ENCODE assay signal across 11 cellular contexts in genomic region chr10:54653518-54653917, GRCh38.
"Had no signal": no experiment of that assay in that cellular context is flagged by ENCODE, and none has a peak within 500 bp of the region (broad histone marks: within the 10 kb centered on the region; RNA-seq: fewer than 3 reads in every experiment).

No MANE protein-coding gene starts in this region.

- H3K4me1 ChIP-seq: HAP-1 had no signal

- H3K9me3 ChIP-seq: HAP-1 had no signal

- FAIRE-seq: H1, H54 had no signal

- H3K4me2 ChIP-seq: GM23338 had no signal

- H3K9me3 Mint-ChIP-seq: GM23338, H9 had no signal

- H2AFZ ChIP-seq: GM23248, GM23338 had no signal

- H3K4me3 ChIP-seq: GM23248, GM23338, HAP-1 had no signal

- H3K27ac Mint-ChIP-seq: GM23338, H9, HFFc6 had no signal

- H3K4me3 Mint-ChIP-seq: GM23338, H9, HFFc6 had no signal

- H3K9ac ChIP-seq: GM23248 had no signal

- H3K36me3 ChIP-seq: HAP-1 had no signal

- H3K27ac ChIP-seq: GM23248 had no signal

- ATAC-seq: GM23338, HCT116 had no signal

- DNase-seq: GM23248, GOT3, H7, H9, HCEC 1CT, HFFc6 had no signal
